ENCODE assay signal across 34 cellular contexts in genomic region chr1:225946803-225947202, GRCh38. TPM values are rescaled to one million over a fixed set of nuclear protein-coding genes. Genes with fewer than 3 reads are reported as not detected.
"Had no signal": no experiment of that assay in that cellular context is flagged by ENCODE, and none has a peak within 500 bp of the region (broad histone marks: within the 10 kb centered on the region; RNA-seq: fewer than 3 reads in every experiment).

No MANE protein-coding gene starts in this region.

- H3K4me1 ChIP-seq: adrenal gland had no signal

- H3K36me3 ChIP-seq: adrenal gland, cardiac muscle cell had no signal

- H3K27ac ChIP-seq: adrenal gland, cardiac muscle cell, VCaP had no signal

- DNase-seq: activated B cell treated with CpG ODN at 0.5 μM for 24 hours; activated CD4-positive, alpha-beta memory T cell treated with anti-CD3 and anti-CD28 coated beads for 36 hours; activated CD4-positive, alpha-beta T cell treated with anti-CD3 and anti-CD28 coated beads for 4 hours; activated CD4-positive, alpha-beta T cell treated with anti-CD3 and anti-CD28 coated beads, Interleukin-2, amount 10 ng/mL, durations not matched to agents 24 days and 14 days; activated CD4-positive, alpha-beta T cell treated with anti-CD3 and anti-CD28 coated beads, Interleukin-2, amount 50 U/mL, for 1 hour; activated CD4-positive, alpha-beta T cell treated with anti-CD3 and anti-CD28 coated beads, Interleukin-2, amount 50 U/mL, for 4 hours; activated CD4-positive, CD25-positive, alpha-beta regulatory T cell treated with anti-CD3 and anti-CD28 coated beads, Interleukin-2, amount 50 U/mL, for 72 hours; activated CD8-positive, alpha-beta memory T cell treated with anti-CD3 and anti-CD28 coated beads, Interleukin-2, amount 50 U/mL, for 4 hours; activated CD8-positive, alpha-beta T cell treated with anti-CD3 and anti-CD28 coated beads for 36 hours; activated effector memory CD4-positive, alpha-beta T cell treated with anti-CD3 and anti-CD28 coated beads, Interleukin-2, amount 50 U/mL, for 16 hours; activated gamma-delta T cell treated with Interleukin-2 at 50 U/mL for 16 hours; activated naive CD4-positive, alpha-beta T cell; activated naive CD4-positive, alpha-beta T cell treated with anti-CD3 and anti-CD28 coated beads for 36 hours; activated naive CD4-positive, alpha-beta T cell treated with anti-CD3 and anti-CD28 coated beads, Interleukin-2, amount 50 U/mL, for 16 hours; activated naive CD8-positive, alpha-beta T cell treated with anti-CD3 and anti-CD28 coated beads for 36 hours; activated T-cell treated with anti-CD3 and anti-CD28 coated beads for 4 hours; activated T-cell treated with anti-CD3 and anti-CD28 coated beads, Interleukin-2, amount 50 U/mL, for 1 hour; activated T-cell treated with anti-CD3 and anti-CD28 coated beads, Interleukin-2, amount 50 U/mL, for 4 hours; activated T-cell treated with anti-CD3 and anti-CD28 coated beads, Interleukin-2, amount 50 U/mL, for 72 hours; adrenal gland; amniotic stem cell; caudate nucleus; cerebellar nuclear complex; T-helper 1 cell; T-helper 2 cell; T-helper 9 cell had no signal

- ATAC-seq: activated CD8-positive, alpha-beta T cell treated with anti-CD3 and anti-CD28 coated beads for 36 hours; activated naive CD4-positive, alpha-beta T cell treated with anti-CD3 and anti-CD28 coated beads, Interleukin-2, amount 50 U/mL, for 72 hours; activated T-cell treated with anti-CD3 and anti-CD28 coated beads, Interleukin-2, amount 50 U/mL, for 4 hours; activated T-cell treated with anti-CD3 and anti-CD28 coated beads, Interleukin-2, amount 50 U/mL, for 72 hours; activated T-helper 17 cell treated with anti-CD3 and anti-CD28 coated beads, Interleukin-2, amount 50 U/mL, for 72 hours had no signal

- H3K27me3 ChIP-seq: adrenal gland, cardiac muscle cell had no signal

- H3K4me3 ChIP-seq: adrenal gland, cardiac muscle cell had no signal

- FAIRE-seq: bronchial epithelial cell, TTC549 had no signal

- H3K9me3 ChIP-seq: adrenal gland had no signal

RNA-seq across cellular contexts. Expression of gene LEFTY2, which starts 5.8 kb away (rescaled TPM):
- total RNA-seq: activated B cell treated with CpG ODN at 0.5 μM for 24 hours; activated CD4-positive, alpha-beta memory T cell treated with anti-CD3 and anti-CD28 coated beads for 36 hours; activated CD4-positive, alpha-beta T cell treated with anti-CD3 and anti-CD28 coated beads, Interleukin-2, amount 10 ng/mL, durations not matched to agents 24 days and 14 days; activated CD8-positive, alpha-beta memory T cell treated with anti-CD3 and anti-CD28 coated beads for 36 hours; activated CD8-positive, alpha-beta T cell treated with anti-CD3 and anti-CD28 coated beads for 36 hours; activated naive CD4-positive, alpha-beta T cell treated with anti-CD3 and anti-CD28 coated beads, Interleukin-2, amount 50 U/mL, for 72 hours; activated naive CD8-positive, alpha-beta T cell treated with anti-CD3 and anti-CD28 coated beads for 36 hours; activated T-cell treated with anti-CD3 and anti-CD28 coated beads, Interleukin-2, amount 50 U/mL, for 4 hours; activated T-cell treated with anti-CD3 and anti-CD28 coated beads, Interleukin-2, amount 50 U/mL, for 72 hours; activated T-helper 1 cell treated with anti-CD3 and anti-CD28 coated beads, Interleukin-12 subunit alpha, Interleukin-12 subunit beta, Interleukin-2, Interleukin-4 antibody, amounts not matched to agents 30 ng/mL and 10 ng/mL and 1 ng/mL, durations not matched to agents 14 hours and 24 hours and 36 hours; activated T-helper 17 cell treated with anti-CD3 and anti-CD28 coated beads, Interleukin-2, amount 50 U/mL, for 72 hours; bronchial epithelial cell had no signal

RNA-seq across cellular contexts. Expression of gene LEFTY1, which starts 57.9 kb away (rescaled TPM):
- total RNA-seq: activated B cell treated with CpG ODN at 0.5 μM for 24 hours; activated CD4-positive, alpha-beta T cell treated with anti-CD3 and anti-CD28 coated beads, Interleukin-2, amount 10 ng/mL, durations not matched to agents 24 days and 14 days; activated CD8-positive, alpha-beta memory T cell treated with anti-CD3 and anti-CD28 coated beads for 36 hours; activated T-cell treated with anti-CD3 and anti-CD28 coated beads, Interleukin-2, amount 50 U/mL, for 72 hours; activated T-helper 1 cell treated with anti-CD3 and anti-CD28 coated beads, Interleukin-12 subunit alpha, Interleukin-12 subunit beta, Interleukin-2, Interleukin-4 antibody, amounts not matched to agents 30 ng/mL and 10 ng/mL and 1 ng/mL, durations not matched to agents 14 hours and 24 hours and 36 hours; activated T-helper 17 cell treated with anti-CD3 and anti-CD28 coated beads, Interleukin-2, amount 50 U/mL, for 72 hours; bronchial epithelial cell had no signal
- polyA plus RNA-seq: cardiac muscle cell had no signal
